ENCODE assay signal across 7 cellular contexts in the genomic region with DNA sequence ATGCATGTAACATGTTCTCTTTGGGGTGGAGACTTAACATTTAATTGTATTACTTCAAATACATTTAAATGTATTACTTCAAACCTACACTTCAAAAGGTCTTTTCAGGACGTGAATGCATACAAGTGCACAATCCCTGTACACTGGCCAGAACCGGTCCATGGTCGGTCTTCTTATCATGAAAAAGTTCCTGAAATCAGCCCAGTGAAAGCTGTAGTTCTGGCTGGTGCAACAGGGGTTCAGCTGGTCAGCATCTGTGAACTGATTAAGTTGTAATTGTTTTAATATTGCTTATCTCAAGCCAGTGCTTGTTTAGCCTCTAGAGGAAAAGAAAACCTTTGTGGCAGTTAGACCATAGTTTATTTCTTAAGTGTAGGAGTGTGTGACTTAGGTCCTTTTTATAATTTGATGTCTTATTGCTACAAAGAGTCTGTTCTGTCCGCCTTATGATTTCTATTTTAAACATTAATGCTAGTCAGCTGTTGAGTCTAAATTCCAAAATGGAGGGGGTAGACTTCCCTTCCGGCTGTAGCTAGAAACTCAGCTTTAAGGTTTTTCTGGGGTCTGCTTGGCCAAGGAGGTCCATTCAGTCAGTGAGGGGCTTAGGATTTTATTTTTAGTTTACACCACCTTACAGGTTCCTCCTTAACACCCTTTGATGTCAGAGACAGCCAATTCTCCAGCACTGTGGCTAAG. TPM values are rescaled to one million over a fixed set of nuclear protein-coding genes. Genes with fewer than 3 reads are reported as not detected.
DNase-seq lines count a peak whose midpoint lies in the region; ATAC-seq and TF ChIP-seq lines count a peak whose summit lies in the region.

No MANE protein-coding gene starts in this region.

- DNase-seq in HFFc6: no peak

- no peak for ATAC-seq in activated T-helper 17 cell treated with anti-CD3 and anti-CD28 coated beads, Interleukin-2, amount 50 U/mL, for 72 hours (replicated peaks)
- ATAC-seq in HG03457 (IDR thresholded peaks at IDR 0.05; ENCODE audit: unreplicated experiment): no peak
- no peak for ATAC-seq in HG02678 (IDR thresholded peaks at IDR 0.05; ENCODE audit: unreplicated experiment)
- no peak for ATAC-seq in HG03095 (IDR thresholded peaks at IDR 0.05; ENCODE audit: unreplicated experiment)

- no peaks in the 10 kb centered on the region for H3K27me3 Mint-ChIP-seq in HFFc6 (ENCODE audit: insufficient read depth)
- peaks cover 34% of the 10 kb centered on the region for H3K27me3 Mint-ChIP-seq in activated T-helper 17 cell treated with anti-CD3 and anti-CD28 coated beads, Interleukin-2, amount 50 U/mL, for 72 hours

- H3K9ac ChIP-seq in stomach smooth muscle (ENCODE audit: low read length in 2 of 2): peak overlapping the region; percentile 69 to 86

- H3K4me1 Mint-ChIP-seq in HFFc6 (ENCODE audit: low read depth): peaks cover 33% of the 10 kb centered on the region
- no peaks in the 10 kb centered on the region for H3K4me1 Mint-ChIP-seq in activated T-helper 17 cell treated with anti-CD3 and anti-CD28 coated beads, Interleukin-2, amount 50 U/mL, for 72 hours

- H3K9me3 Mint-ChIP-seq in HFFc6: no peaks in the 10 kb centered on the region
- no peaks in the 10 kb centered on the region for H3K9me3 Mint-ChIP-seq in activated T-helper 17 cell treated with anti-CD3 and anti-CD28 coated beads, Interleukin-2, amount 50 U/mL, for 72 hours

- H3K4me3 ChIP-seq in iPS-18c (ENCODE audit: insufficient read depth, low read depth, low read length) (peak overlapping the region; percentile 88), stomach smooth muscle (ENCODE audit: low read length in 2 of 2) (peak overlapping the region; percentile 80 to 91)

- H3K4me3 Mint-ChIP-seq in HFFc6: peak overlapping the region; percentile 96
- H3K4me3 Mint-ChIP-seq in activated T-helper 17 cell treated with anti-CD3 and anti-CD28 coated beads, Interleukin-2, amount 50 U/mL, for 72 hours: peak overlapping the region; percentile 66

- peaks cover 4% of the 10 kb centered on the region; the same call in 1 of the 2 replicates for H3K36me3 Mint-ChIP-seq in HFFc6 (ENCODE audit: low read depth)
- H3K36me3 Mint-ChIP-seq in activated T-helper 17 cell treated with anti-CD3 and anti-CD28 coated beads, Interleukin-2, amount 50 U/mL, for 72 hours (ENCODE audit: low read depth): no peaks in the 10 kb centered on the region

- H3K27ac ChIP-seq in stomach smooth muscle (ENCODE audit: low read length): peak overlapping the region; percentile 88

- peak overlapping the region; percentile 94 for H3K27ac Mint-ChIP-seq in HFFc6
- no peak overlapping the region for H3K27ac Mint-ChIP-seq in activated T-helper 17 cell treated with anti-CD3 and anti-CD28 coated beads, Interleukin-2, amount 50 U/mL, for 72 hours

- H3K4me1 ChIP-seq in stomach smooth muscle (ENCODE audit: control insufficient read depth, insufficient read depth, low read length): peaks cover 15% of the 10 kb centered on the region

- H3K27me3 ChIP-seq in stomach smooth muscle (ENCODE audit: control insufficient read depth in 1 of 2, insufficient read depth in 2 of 2, low read length in 2 of 2): no peaks in the 10 kb centered on the region

- H3K36me3 ChIP-seq in stomach smooth muscle (ENCODE audit: control insufficient read depth in 2 of 2, insufficient read depth in 2 of 2, low read length in 2 of 2): no peaks in the 10 kb centered on the region

- TF ChIP-seq CTCF in HFFc6 (IDR thresholded peaks at IDR 0.05): no peak

- H3K9me3 ChIP-seq in iPS-18c (ENCODE audit: control insufficient read depth, insufficient read depth, low read length) (peaks cover 4% of the 10 kb centered on the region), stomach smooth muscle (ENCODE audit: control insufficient read depth in 2 of 2, low read length in 2 of 2) (no peaks in the 10 kb centered on the region)

RNA-seq across cellular contexts. Expression of gene CYBRD1, which starts 0.8 kb away (rescaled TPM):
- 100 to 1,000 TPM; 108 to 141 (median 131) TPM for total RNA-seq in HFFc6 (2021; fragmentation: NEBNext Ultra II Directional; extraction: Animal tissue kit (Norgen Biotek cat#: 25700))
- total RNA-seq in activated T-helper 17 cell treated with anti-CD3 and anti-CD28 coated beads, Interleukin-2, amount 50 U/mL, for 72 hours: under 1 TPM; 0.24 to 0.69 TPM

Comparison
In these comparisons a context has a peak if more than half of its experiments do, and no peak if none do; other contexts are left out.
1. RNA of gene CYBRD1, which starts 0.8 kb away (total RNA-seq): 108 to 141 TPM in HFFc6; 0.24 to 0.69 TPM in activated T-helper 17 cell treated with anti-CD3 and anti-CD28 coated beads, Interleukin-2, amount 50 U/mL, for 72 hours; every median in the first group is over 10 times any median in the second.